Comparison of ENCODE assay signal across 35 cellular contexts in genomic region chr20:42907730-42908129, GRCh38.
DNase-seq lines count a peak whose midpoint lies in the region; ATAC-seq, FAIRE-seq and TF ChIP-seq lines count a peak whose summit lies in the region.
"Had no signal": no experiment of that assay in that cellular context is flagged by ENCODE, and none has a peak within 500 bp of the region (broad histone marks: within the 10 kb centered on the region; RNA-seq: fewer than 3 reads in every experiment).

No MANE protein-coding gene starts in this region.

- no peaks in the 10 kb centered on the region for H3K79me2 ChIP-seq in HepG2 (ENCODE audit: insufficient read depth, low read length)
- peaks cover 21% of the 10 kb centered on the region; the same call in 1 of the 2 replicates for H3K79me2 ChIP-seq in Karpas-422 (ENCODE audit: low read length)
- H3K79me2 ChIP-seq in K562 (ENCODE audit: control insufficient read depth, insufficient read depth, low read length), result no peaks in the 10 kb centered on the region
- H3K79me2 ChIP-seq in H1 (ENCODE audit: control insufficient read depth in 1 of 2, insufficient read depth in 2 of 2, low read length in 2 of 2), result no peaks in the 10 kb centered on the region

- CTCF ChIA-PET in HepG2 (lab: Yijun Ruan, JAX; ENCODE audit: low intra/inter-chr PET ratio, low total read pairs) (no interaction called here), K562 (lab: Yijun Ruan, JAX; ENCODE audit: low intra/inter-chr PET ratio) (no interaction called here), H1 (lab: Charles Lee; ENCODE audit: partially characterized antibody) (interaction anchor here (0.9 kb wide), 1 partner anchor 11 kb away, joined by 3 read pairs; no protein-coding TSS in a partner anchor), RWPE1 (lab: Yijun Ruan, JAX) (no interaction called here)

- H3K4ac ChIP-seq in H1 (replicated peaks; ENCODE audit: insufficient read length, low read depth, low read length), result no peak overlapping the region

- H3K9me3 ChIP-seq in HepG2 (ENCODE audit: low read length) (peaks cover 1% of the 10 kb centered on the region; the same call in 1 of the 2 replicates), right lobe of liver (no peaks in the 10 kb centered on the region), Karpas-422 (ENCODE audit: low read length) (no peaks in the 10 kb centered on the region; the same call in 1 of the 2 replicates), K562 (replicated peaks; ENCODE audit: control insufficient read depth, insufficient read depth, low read depth, low read length) (no peaks in the 10 kb centered on the region), H1 (ENCODE audit: insufficient read depth in 2 of 2, low read depth in 1 of 2, low read length in 1 of 2) (no peaks in the 10 kb centered on the region)
- H3K9me3 ChIP-seq: A549, BE2C, BLaER1, Caco-2 had no signal

- TF ChIP-seq RAD21 in HepG2 (CRISPR knock-in tag; IDR thresholded peaks at IDR 0.05) (no peak), K562 (CRISPR knock-in tag; conservative IDR thresholded peaks at IDR 0.05 in 1 of 2, IDR thresholded peaks at IDR 0.05 in 1 of 2) (no peak), H1 (IDR thresholded peaks at IDR 0.05 in 1 of 2, conservative IDR thresholded peaks at IDR 0.05 in 1 of 2; ENCODE audit: low read depth in 2 of 2, low read length in 2 of 2) (no peak)

- H3K9me1 ChIP-seq in K562 (ENCODE audit: control insufficient read depth, insufficient read depth, low read length), result no peaks in the 10 kb centered on the region

- BruUV-seq in HepG2 (replicated peaks; lab: Mats Ljungman, UMichigan) (no TSS peak), K562 (replicated peaks; lab: Mats Ljungman, UMichigan) (no TSS peak)

- intact Hi-C loops in HepG2 (cut with micrococcal nuclease; ENCODE audit: unreplicated experiment), result no loop called here
- intact Hi-C loops in right lobe of liver (cut with DNase I), result no loop called here
- intact Hi-C loops in K562 (cut with micrococcal nuclease), result no loop called here
- intact Hi-C loops in cardiac septum (cut with DNase I), result no loop called here

- H3K27me3 ChIP-seq in HepG2 (ENCODE audit: control insufficient read depth in 1 of 2, insufficient read depth in 2 of 2, low read length in 2 of 2) (no peaks in the 10 kb centered on the region), right lobe of liver (no peaks in the 10 kb centered on the region), Karpas-422 (ENCODE audit: low read length) (no peaks in the 10 kb centered on the region), K562 (ENCODE audit: control insufficient read depth in 2 of 2, insufficient read depth in 2 of 2, low read length in 2 of 2) (0 out of 5 replicates have a peak, but pooled peaks cover 0 to 6% of the 10 kb centered on the region in 2 experiments), H1 (replicated peaks in 1 of 4; ENCODE audit: control insufficient read depth in 3 of 4, extremely low read depth in 1 of 4, insufficient read depth in 3 of 4, low read length in 3 of 4) (no peaks in the 10 kb centered on the region)
- H3K27me3 ChIP-seq: BE2C; BLaER1; BLaER1 treated with 17β-estradiol and CSF1 and Interleukin-3, amounts not matched to agents 10 nM and 100 nM had no signal

- H3K4me3 ChIP-seq in HepG2 (replicated peaks in 1 of 3; ENCODE audit: insufficient read depth in 1 of 3, low read depth in 2 of 3, low read length in 3 of 3) (no peak overlapping the region), right lobe of liver (no peak overlapping the region), Karpas-422 (ENCODE audit: low read length) (no peak overlapping the region), K562 (no peak overlapping the region), H1 (ENCODE audit: extremely low read depth in 1 of 4, insufficient read depth in 2 of 4, low read depth in 3 of 4, low read length in 4 of 4) (no peak overlapping the region)
- H3K4me3 ChIP-seq: A549; BLaER1; BLaER1 treated with 17β-estradiol and CSF1 and Interleukin-3, amounts not matched to agents 10 nM and 100 nM had no signal

- no peaks in the 10 kb centered on the region for H4K20me1 ChIP-seq in HepG2 (ENCODE audit: insufficient read depth, low read length)
- no peaks in the 10 kb centered on the region for H4K20me1 ChIP-seq in Karpas-422 (ENCODE audit: insufficient read depth, low read depth, low read length)
- no peaks in the 10 kb centered on the region for H4K20me1 ChIP-seq in K562 (replicated peaks; ENCODE audit: control insufficient read depth, insufficient read depth, low read length)
- peaks cover 0 to 1% of the 10 kb centered on the region in 2 experiments for H4K20me1 ChIP-seq in H1 (replicated peaks in 1 of 2; ENCODE audit: control insufficient read depth in 1 of 2, insufficient read depth in 2 of 2, low read length in 2 of 2)
- H4K20me1 ChIP-seq: BLaER1; BLaER1 treated with 17β-estradiol and CSF1 and Interleukin-3, amounts not matched to agents 10 nM and 100 nM had no signal

- no peak overlapping the region for H2BK5ac ChIP-seq in H1 (ENCODE audit: low read depth, low read length)

- H2BK120ac ChIP-seq in H1 (replicated peaks; ENCODE audit: low read depth, low read length), result no peak overlapping the region

- H2BK20ac ChIP-seq in H1 (ENCODE audit: low read length), result no peak overlapping the region

- H3K27ac ChIP-seq in HepG2 (ENCODE audit: extremely low read length, insufficient read depth, low read length) (no peak overlapping the region), right lobe of liver (no peak overlapping the region), Karpas-422 (ENCODE audit: low read length) (peak overlapping the region; percentile 94), K562 (ENCODE audit: extremely low read depth, low read depth, low read length) (no peak overlapping the region), H1 (ENCODE audit: low read depth, low read length) (no peak overlapping the region), RWPE1 (no peak overlapping the region)
- H3K27ac ChIP-seq: 22Rv1; A549; BLaER1; BLaER1 treated with 17β-estradiol and CSF1 and Interleukin-3, amounts not matched to agents 10 nM and 100 nM; C4-2B had no signal

- no peak overlapping the region for H4K8ac ChIP-seq in H1 (ENCODE audit: extremely low read depth, insufficient read depth, low read length)

- TF ChIP-seq EP300 in HepG2 (IDR thresholded peaks at IDR 0.05; ENCODE audit: low read depth in 2 of 2, low read length in 2 of 2), result no peak
- no peak for TF ChIP-seq EP300 in HepG2 (CRISPR knock-in tag; IDR thresholded peaks at IDR 0.05; ENCODE audit: borderline replicate concordance)
- TF ChIP-seq EP300 in K562 (IDR thresholded peaks at IDR 0.05; ENCODE audit: low read length), result no peak
- no peak for TF ChIP-seq EP300 in H1 (IDR thresholded peaks at IDR 0.05; ENCODE audit: borderline replicate concordance in 1 of 2, low read depth in 2 of 2, low read length in 2 of 2)

- H3K18ac ChIP-seq in H1 (ENCODE audit: extremely low read depth, low read length), result no peak overlapping the region

- no peak overlapping the region for H3K9ac ChIP-seq in HepG2 (ENCODE audit: insufficient read depth, low read depth, low read length)
- H3K9ac ChIP-seq in Karpas-422 (ENCODE audit: low read length), result peak overlapping the region; percentile 53
- no peak overlapping the region for H3K9ac ChIP-seq in K562 (ENCODE audit: insufficient read depth in 1 of 2, low read depth in 2 of 2, low read length in 2 of 2)
- no peak overlapping the region for H3K9ac ChIP-seq in H1 (replicated peaks in 1 of 4; ENCODE audit: extremely low read depth in 1 of 4, low read depth in 3 of 4, low read length in 3 of 4)
- H3K9ac ChIP-seq: BLaER1; BLaER1 treated with 17β-estradiol and CSF1 and Interleukin-3, amounts not matched to agents 10 nM and 100 nM had no signal

- no peak overlapping the region for H3K4me2 ChIP-seq in HepG2 (ENCODE audit: low read depth, low read length)
- peak overlapping the region; percentile 31 for H3K4me2 ChIP-seq in Karpas-422 (ENCODE audit: low read depth, low read length, poor library complexity, severe bottlenecking)
- no peak overlapping the region for H3K4me2 ChIP-seq in K562 (ENCODE audit: insufficient read depth, low read length)
- no peak overlapping the region for H3K4me2 ChIP-seq in H1 (ENCODE audit: insufficient read depth in 1 of 2, low read depth in 2 of 2, low read length in 2 of 2)
- H3K4me2 ChIP-seq: A549; BLaER1; BLaER1 treated with 17β-estradiol and CSF1 and Interleukin-3, amounts not matched to agents 10 nM and 100 nM had no signal

- no peak overlapping the region for H4K5ac ChIP-seq in H1 (ENCODE audit: insufficient read length, low read depth, low read length)

- H4K91ac ChIP-seq in H1 (replicated peaks; ENCODE audit: insufficient read length, low read length), result no peak overlapping the region

- POLR2A ChIA-PET in HepG2 (lab: Yijun Ruan, JAX), result no interaction called here
- POLR2A ChIA-PET in K562 (lab: Yijun Ruan, JAX), result no interaction called here
- POLR2A ChIA-PET in H1 (lab: Charles Lee; ENCODE audit: partially characterized antibody), result no interaction called here
- POLR2A ChIA-PET in RWPE1 (lab: Yijun Ruan, JAX; ENCODE audit: low non-redundant PET), result no interaction called here

- H2AFZ ChIP-seq in HepG2 (ENCODE audit: low read length) (no peak overlapping the region), Karpas-422 (ENCODE audit: low read length) (no peak overlapping the region), K562 (ENCODE audit: low read depth, low read length) (no peak overlapping the region), H1 (ENCODE audit: low read length) (no peak overlapping the region)

- H3K4me1 ChIP-seq in HepG2 (ENCODE audit: insufficient read depth, low read length) (no peaks in the 10 kb centered on the region), right lobe of liver (peaks cover 0 to 2% (median 0%) of the 10 kb centered on the region in 4 donors), Karpas-422 (ENCODE audit: low read length) (peaks cover 86% of the 10 kb centered on the region), K562 (replicated peaks in 1 of 2; ENCODE audit: control insufficient read depth in 2 of 2, insufficient read depth in 2 of 2, low read length in 2 of 2) (no peaks in the 10 kb centered on the region), H1 (replicated peaks in 1 of 4; ENCODE audit: control insufficient read depth in 3 of 4, insufficient read depth in 4 of 4, low read length in 3 of 4) (no peaks in the 10 kb centered on the region)
- H3K4me1 ChIP-seq: A549, BE2C, Caco-2 had no signal

- DNase-seq in HepG2 (ENCODE audit: low spot score) (no peak), right lobe of liver (no peak), Karpas-422 (no peak), K562 (ENCODE audit: extremely low read depth in 1 of 4, low spot score in 3 of 4) (no peak), H1 (ENCODE audit: low read depth in 1 of 2, low spot score in 2 of 2) (no peak), cardiac septum (ENCODE audit: low spot score) (no peak), RWPE1 (ENCODE audit: low spot score) (no peak)
- DNase-seq: 8988T; ACHN; AML-193; BE2C; C1 segment of cervical spinal cord; Caco-2; Calu3; CD4-positive, alpha-beta memory T cell; CD4-positive, alpha-beta T cell; CD4-positive, CD25-positive, alpha-beta regulatory T cell; CD8-positive, alpha-beta memory T cell; CD8-positive, alpha-beta T cell; COR-L47; DMS 273 treated with DMSO at 0.1 percent for 48 hours; DMS153; DMS53; DMS79; DMS79 treated with DMSO at 0.1 percent for 48 hours; DND-41; EL had no signal

- TF ChIP-seq CTCF in HepG2 (CRISPR knock-in tag; IDR thresholded peaks at IDR 0.05), result no peak
- TF ChIP-seq CTCF in right lobe of liver (IDR thresholded peaks at IDR 0.05), result no peak
- no peak for TF ChIP-seq CTCF in K562 (IDR thresholded peaks at IDR 0.05 in 2 of 3, conservative IDR thresholded peaks at IDR 0.05 in 1 of 3; ENCODE audit: insufficient read depth in 2 of 3, low read depth in 1 of 3, low read length in 3 of 3)
- TF ChIP-seq CTCF in H1 (IDR thresholded peaks at IDR 0.05; ENCODE audit: control extremely low read depth in 1 of 3, insufficient read depth in 1 of 3, low read depth in 1 of 3, low read length in 3 of 3), result no peak
- TF ChIP-seq CTCF in RWPE1 (conservative IDR thresholded peaks at IDR 0.05; ENCODE audit: low read depth), result no peak

- H3K23ac ChIP-seq in H1 (ENCODE audit: insufficient read length), result no peak overlapping the region

- H3K14ac ChIP-seq in H1 (ENCODE audit: insufficient read length), result no peak overlapping the region

- H2AK5ac ChIP-seq in H1 (ENCODE audit: low read depth, low read length), result no peak overlapping the region

- 35% methylated on average over 3 of the region's 3 CpGs for WGBS in HepG2 (ENCODE audit: low lambda C conversion rate)
- 90% methylated on average over 3 of the region's 3 CpGs for WGBS in right lobe of liver (ENCODE audit: insufficient coverage, low coverage, low lambda C conversion rate, missing lambda C conversion rate)
- WGBS in K562 (ENCODE audit: insufficient coverage, low coverage, missing lambda C conversion rate), result 0% methylated on average over 3 of the region's 3 CpGs
- WGBS in H1 (ENCODE audit: extremely low coverage in 1 of 2, insufficient coverage in 1 of 2, insufficient read length in 1 of 2, insufficient replicate concordance in 2 of 2, low coverage in 1 of 2, low lambda C conversion rate in 2 of 2, missing lambda C conversion rate in 1 of 2), 2 experiments, result 86% methylated on average over 3 of the region's 3 CpGs; no CpG with 5 or more reads in 1 of the 2 experiments

- H3K56ac ChIP-seq in H1 (replicated peaks; ENCODE audit: insufficient read length, low read depth, low read length), result no peak overlapping the region

- TF ChIP-seq POLR2A in HepG2 (IDR thresholded peaks at IDR 0.05; ENCODE audit: insufficient read depth in 1 of 2, low read depth in 2 of 2, low read length in 2 of 2), result no peak
- TF ChIP-seq POLR2A in right lobe of liver (IDR thresholded peaks at IDR 0.05), result no peak
- TF ChIP-seq POLR2A in K562 (conservative IDR thresholded peaks at IDR 0.05), result no peak
- TF ChIP-seq POLR2A in H1 (IDR thresholded peaks at IDR 0.05; ENCODE audit: control extremely low read depth in 1 of 2, low read depth in 2 of 2, low read length in 2 of 2), result no peak

- no peak overlapping the region for H2BK12ac ChIP-seq in H1 (ENCODE audit: low read depth, low read length)

- in situ Hi-C loops in HepG2 (cut with HindIII; ENCODE audit: extremely low pct_ligation_motif_present, low pct_unique_long_range_greater_than_20kb), result no loop called here
- in situ Hi-C loops in K562 (cut with MboI), result no loop called here

- no peak overlapping the region for H2BK15ac ChIP-seq in H1 (ENCODE audit: low read length)

- no peak for FAIRE-seq in HepG2 (lab: Jason Lieb, UNC)
- FAIRE-seq in K562 (lab: Jason Lieb, UNC), result no peak
- no peak for FAIRE-seq in H1 (lab: Jason Lieb, UNC)
- FAIRE-seq: A204.1, A549, D721Med had no signal

- no peaks in the 10 kb centered on the region for H3K36me3 ChIP-seq in HepG2 (replicated peaks in 1 of 2; ENCODE audit: control insufficient read depth in 1 of 2, insufficient read depth in 2 of 2, low read length in 2 of 2)
- no peaks in the 10 kb centered on the region for H3K36me3 ChIP-seq in right lobe of liver
- peaks cover 7% of the 10 kb centered on the region; the same call in 1 of the 2 replicates for H3K36me3 ChIP-seq in Karpas-422 (ENCODE audit: insufficient read depth, low read length)
- no peaks in the 10 kb centered on the region for H3K36me3 ChIP-seq in K562 (ENCODE audit: control insufficient read depth, insufficient read depth, low read length)
- no peaks in the 10 kb centered on the region for H3K36me3 ChIP-seq in H1 (ENCODE audit: control insufficient read depth in 2 of 4, insufficient read depth in 4 of 4, low read length in 3 of 4)
- H3K36me3 ChIP-seq: BE2C; BLaER1; BLaER1 treated with 17β-estradiol and CSF1 and Interleukin-3, amounts not matched to agents 10 nM and 100 nM had no signal

- H3K23me2 ChIP-seq in H1 (ENCODE audit: low read depth, low read length), result no peaks in the 10 kb centered on the region

- no peaks in the 10 kb centered on the region for H3K9me2 ChIP-seq in Karpas-422 (replicated peaks; ENCODE audit: insufficient read depth, low read length)

- ATAC-seq in HepG2, result no peak
- ATAC-seq in right lobe of liver, result no peak
- ATAC-seq in K562, result no peak
- no peak for ATAC-seq in GM19463 (IDR thresholded peaks at IDR 0.05; ENCODE audit: unreplicated experiment)
- ATAC-seq: A549; CD8-positive, alpha-beta T cell had no signal

- no peaks in the 10 kb centered on the region for H3K79me1 ChIP-seq in H1 (ENCODE audit: low read depth, low read length)

Comparison
In these comparisons a context has a peak if more than half of its experiments do, and no peak if none do; other contexts are left out.
1. Of the 241 proteins assayed by ChIP-seq in both HepG2 and K562: peak only in HepG2: none; only in K562: none; in both: CEBPB; in neither: 240.